In genomic region chr10:93703066-93703465, GRCh38 we compare ENCODE assay signal across 8 cellular contexts. TPM values are rescaled to one million over a fixed set of nuclear protein-coding genes. Genes with fewer than 3 reads are reported as not detected.
DNase-seq lines count a peak whose midpoint lies in the region; ATAC-seq and TF ChIP-seq lines count a peak whose summit lies in the region.

No MANE protein-coding gene starts in this region.

- H3K27me3 Mint-ChIP-seq in stimulated activated naive CD8-positive, alpha-beta T cell treated with anti-CD3 and anti-CD28 coated beads, Interleukin-15, amount 100 ng/mL, for 72 hours = no peaks in the 10 kb centered on the region

- H3K4me3 ChIP-seq in choroid plexus epithelial cell (ENCODE audit: low read depth, low read length) = peak overlapping the region; percentile 88
- H3K4me3 ChIP-seq in mononuclear cell (ENCODE audit: low read length) = peak overlapping the region; percentile 85

- TF ChIP-seq CTCF in choroid plexus epithelial cell (conservative IDR thresholded peaks at IDR 0.05; ENCODE audit: low read depth, low read length) = no peak

- no peaks in the 10 kb centered on the region for H3K9me3 Mint-ChIP-seq in stimulated activated naive CD8-positive, alpha-beta T cell treated with anti-CD3 and anti-CD28 coated beads, Interleukin-15, amount 100 ng/mL, for 72 hours

- no peak overlapping the region for H3K4me3 Mint-ChIP-seq in stimulated activated naive CD8-positive, alpha-beta T cell treated with anti-CD3 and anti-CD28 coated beads, Interleukin-15, amount 100 ng/mL, for 72 hours

- H3K4me1 Mint-ChIP-seq in stimulated activated naive CD8-positive, alpha-beta T cell treated with anti-CD3 and anti-CD28 coated beads, Interleukin-15, amount 100 ng/mL, for 72 hours = peaks cover 30% of the 10 kb centered on the region

- no peaks in the 10 kb centered on the region for H3K27me3 ChIP-seq in mononuclear cell (ENCODE audit: insufficient read depth, low read length)

- H3K9me3 ChIP-seq in mononuclear cell (ENCODE audit: low read depth, low read length) = no peaks in the 10 kb centered on the region

- no peak overlapping the region for H3K27ac Mint-ChIP-seq in stimulated activated naive CD8-positive, alpha-beta T cell treated with anti-CD3 and anti-CD28 coated beads, Interleukin-15, amount 100 ng/mL, for 72 hours

- no peak for ATAC-seq in stimulated activated naive CD8-positive, alpha-beta T cell treated with anti-CD3 and anti-CD28 coated beads, Interleukin-15, Interleukin-2, amounts not matched to agents 100 U/mL and 50 U/mL, for 24 hours
- ATAC-seq in stimulated activated naive CD8-positive, alpha-beta T cell treated with anti-CD3 and anti-CD28 coated beads, Interleukin-15, amount 100 ng/mL, for 72 hours = no peak
- ATAC-seq in GM19328 (IDR thresholded peaks at IDR 0.05; ENCODE audit: unreplicated experiment) = no peak
- no peak for ATAC-seq in HG02678 (IDR thresholded peaks at IDR 0.05; ENCODE audit: unreplicated experiment)

- peaks cover 13% of the 10 kb centered on the region for H3K4me1 ChIP-seq in mononuclear cell (ENCODE audit: insufficient read depth, low read length)

- peak; percentile 10 for DNase-seq in stimulated activated naive CD8-positive, alpha-beta T cell treated with anti-CD3 and anti-CD28 coated beads, Interleukin-15, Interleukin-2, amounts not matched to agents 100 U/mL and 50 U/mL, for 24 hours
- DNase-seq in stimulated activated naive CD8-positive, alpha-beta T cell treated with anti-CD3 and anti-CD28 coated beads, Interleukin-15, amount 100 ng/mL, for 72 hours = no peak
- DNase-seq in NCI-H1092 treated with DMSO at 0.1 percent for 48 hours (lab: John Stamatoyannopoulos, UW) (peak; percentile 62), choroid plexus epithelial cell (ENCODE audit: low read depth) (peak; percentile 13), NCI-H2107 (lab: John Stamatoyannopoulos, UW) (no peak)

RNA-seq across cellular contexts. Expression of gene FRA10AC1, which starts 0.7 kb away (rescaled TPM):
- total RNA-seq in mononuclear cell = 12.2 TPM

RNA-seq across cellular contexts. Expression of gene LGI1, which starts 54.7 kb away (rescaled TPM):
- 0.21 TPM for total RNA-seq in mononuclear cell

Comparison
In these comparisons a context has a peak if more than half of its experiments do, and no peak if none do; other contexts are left out.
1. DNase-seq: peak in stimulated activated naive CD8-positive, alpha-beta T cell treated with anti-CD3 and anti-CD28 coated beads, Interleukin-15, Interleukin-2, amounts not matched to agents 100 U/mL and 50 U/mL, for 24 hours (single experiment), NCI-H1092 treated with DMSO at 0.1 percent for 48 hours (single experiment) and choroid plexus epithelial cell (single experiment); none in stimulated activated naive CD8-positive, alpha-beta T cell treated with anti-CD3 and anti-CD28 coated beads, Interleukin-15, amount 100 ng/mL, for 72 hours (0 of 2) and NCI-H2107 (single experiment).